ENCODE assay signal across 1 cellular context in genomic region chr1:245153645-245154428, GRCh38.
A peak's percentile ranks its signal among the peaks of the same experiment; 100 is the strongest.
TF ChIP-seq lines count a peak whose summit lies in the region.

No MANE protein-coding gene starts in this region.

TF ChIP-seq in K562, 482 proteins besides CTCF, POLR2A, EP300 and RAD21 (continued from another document):
- TF ChIP-seq, protein P1, sequence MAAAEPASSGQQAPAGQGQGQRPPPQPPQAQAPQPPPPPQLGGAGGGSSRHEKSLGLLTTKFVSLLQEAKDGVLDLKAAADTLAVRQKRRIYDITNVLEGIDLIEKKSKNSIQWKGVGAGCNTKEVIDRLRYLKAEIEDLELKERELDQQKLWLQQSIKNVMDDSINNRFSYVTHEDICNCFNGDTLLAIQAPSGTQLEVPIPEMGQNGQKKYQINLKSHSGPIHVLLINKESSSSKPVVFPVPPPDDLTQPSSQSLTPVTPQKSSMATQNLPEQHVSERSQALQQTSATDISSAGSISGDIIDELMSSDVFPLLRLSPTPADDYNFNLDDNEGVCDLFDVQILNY (CRISPR knock-in tag; IDR thresholded peaks at IDR 0.05), result 0 out of 2 replicates have a peak, but pooled peaks have one; percentile 2
- TF ChIP-seq GATAD2B (IDR thresholded peaks at IDR 0.05; ENCODE audit: borderline replicate concordance) (no peak), ZNF764 (CRISPR knock-in tag; IDR thresholded peaks at IDR 0.05; ENCODE audit: low read depth) (no peak), ZNF408 (CRISPR knock-in tag; IDR thresholded peaks at IDR 0.05; ENCODE audit: low read depth) (no peak), MBD2 (IDR thresholded peaks at IDR 0.05; ENCODE audit: borderline replicate concordance, low read depth) (no peak), NCOA1 (IDR thresholded peaks at IDR 0.05; ENCODE audit: low read depth) (no peak), ZNF398 (CRISPR knock-in tag; IDR thresholded peaks at IDR 0.05) (no peak), SRSF1 (IDR thresholded peaks at IDR 0.05; ENCODE audit: low read depth, low read length) (no peak), BCOR (IDR thresholded peaks at IDR 0.05) (no peak), GATAD2A (IDR thresholded peaks at IDR 0.05) (no peak), SMAD3 (CRISPR knock-in tag; conservative IDR thresholded peaks at IDR 0.05) (no peak), ZNF75A (CRISPR knock-in tag; IDR thresholded peaks at IDR 0.05) (no peak), GTF2E2 (tag; IDR thresholded peaks at IDR 0.05) (no peak), CBX3 (IDR thresholded peaks at IDR 0.05; ENCODE audit: borderline replicate concordance in 1 of 2, low read length in 2 of 2) (0 out of 3 replicates have a peak, but pooled peaks of 1 of the 2 experiments have one; percentile 4), THAP12 (CRISPR knock-in tag; IDR thresholded peaks at IDR 0.05) (no peak), THRA (IDR thresholded peaks at IDR 0.05) (no peak), THRB (CRISPR knock-in tag; conservative IDR thresholded peaks at IDR 0.05) (no peak), ZBTB7A (IDR thresholded peaks at IDR 0.05; ENCODE audit: borderline replicate concordance, control insufficient read depth, low read depth, low read length) (peak; percentile 60; the same call in 1 of the 2 replicates), ATF1 (CRISPR knock-in tag; IDR thresholded peaks at IDR 0.05) (no peak), ATF1 (tag; IDR thresholded peaks at IDR 0.05) (0 out of 2 replicates have a peak, but pooled peaks have one; percentile 10), ZNF239 (CRISPR knock-in tag; IDR thresholded peaks at IDR 0.05) (no peak), GATA2 (CRISPR knock-in tag; IDR thresholded peaks at IDR 0.05) (no peak), AFF1 (IDR thresholded peaks at IDR 0.05; ENCODE audit: low read depth in 1 of 2, partially characterized antibody in 2 of 2) (no peak)
- TF ChIP-seq, protein P2, sequence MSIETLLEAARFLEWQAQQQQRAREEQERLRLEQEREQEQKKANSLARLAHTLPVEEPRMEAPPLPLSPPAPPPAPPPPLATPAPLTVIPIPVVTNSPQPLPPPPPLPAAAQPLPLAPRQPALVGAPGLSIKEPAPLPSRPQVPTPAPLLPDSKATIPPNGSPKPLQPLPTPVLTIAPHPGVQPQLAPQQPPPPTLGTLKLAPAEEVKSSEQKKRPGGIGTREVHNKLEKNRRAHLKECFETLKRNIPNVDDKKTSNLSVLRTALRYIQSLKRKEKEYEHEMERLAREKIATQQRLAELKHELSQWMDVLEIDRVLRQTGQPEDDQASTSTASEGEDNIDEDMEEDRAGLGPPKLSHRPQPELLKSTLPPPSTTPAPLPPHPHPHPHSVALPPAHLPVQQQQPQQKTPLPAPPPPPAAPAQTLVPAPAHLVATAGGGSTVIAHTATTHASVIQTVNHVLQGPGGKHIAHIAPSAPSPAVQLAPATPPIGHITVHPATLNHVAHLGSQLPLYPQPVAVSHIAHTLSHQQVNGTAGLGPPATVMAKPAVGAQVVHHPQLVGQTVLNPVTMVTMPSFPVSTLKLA (conservative IDR thresholded peaks at IDR 0.05), result 0 out of 4 replicates have a peak, but pooled peaks of 1 of the 2 experiments have one; percentile 11
- TF ChIP-seq, protein P3, sequence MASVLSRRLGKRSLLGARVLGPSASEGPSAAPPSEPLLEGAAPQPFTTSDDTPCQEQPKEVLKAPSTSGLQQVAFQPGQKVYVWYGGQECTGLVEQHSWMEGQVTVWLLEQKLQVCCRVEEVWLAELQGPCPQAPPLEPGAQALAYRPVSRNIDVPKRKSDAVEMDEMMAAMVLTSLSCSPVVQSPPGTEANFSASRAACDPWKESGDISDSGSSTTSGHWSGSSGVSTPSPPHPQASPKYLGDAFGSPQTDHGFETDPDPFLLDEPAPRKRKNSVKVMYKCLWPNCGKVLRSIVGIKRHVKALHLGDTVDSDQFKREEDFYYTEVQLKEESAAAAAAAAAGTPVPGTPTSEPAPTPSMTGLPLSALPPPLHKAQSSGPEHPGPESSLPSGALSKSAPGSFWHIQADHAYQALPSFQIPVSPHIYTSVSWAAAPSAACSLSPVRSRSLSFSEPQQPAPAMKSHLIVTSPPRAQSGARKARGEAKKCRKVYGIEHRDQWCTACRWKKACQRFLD (CRISPR knock-in tag; IDR thresholded peaks at IDR 0.05), result no peak
